In the genomic region with DNA sequence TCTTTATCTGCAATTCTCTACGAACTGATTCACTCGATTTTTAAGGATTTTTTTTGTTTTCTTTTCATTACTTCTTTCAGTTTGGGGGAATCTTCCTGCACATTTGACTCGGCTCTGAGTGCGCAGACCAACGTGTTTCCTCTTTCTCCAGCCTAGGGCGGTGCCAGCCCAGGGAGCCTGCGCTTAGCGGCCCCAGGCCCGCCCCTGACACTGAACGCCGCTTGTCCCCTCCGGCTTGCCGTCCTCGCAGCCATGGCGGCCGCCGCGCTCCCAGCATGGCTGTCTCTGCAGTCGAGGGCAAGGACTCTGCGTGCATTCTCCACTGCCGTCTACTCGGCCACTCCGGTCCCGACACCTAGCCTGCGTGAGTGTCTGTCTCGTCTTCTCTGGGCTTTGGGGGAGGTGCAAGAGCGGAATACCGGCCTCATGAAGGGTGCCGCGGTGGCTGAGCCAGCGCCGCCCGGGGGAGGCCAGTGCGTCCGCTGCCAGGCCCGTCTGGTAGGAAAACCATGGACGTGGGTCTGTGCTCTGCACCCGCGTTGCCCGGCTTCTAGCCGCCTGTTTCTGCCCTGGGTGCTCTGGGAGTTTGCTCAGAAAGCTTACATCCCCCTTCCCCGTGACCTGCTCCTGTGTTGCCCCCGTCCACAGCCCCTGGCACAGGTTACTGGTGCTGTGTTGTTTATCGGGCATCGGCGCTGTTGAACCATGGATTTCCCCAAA, we compare ENCODE assay signal across 1 cellular context.
TF ChIP-seq lines count a peak whose summit lies in the region.

TSS of gene MRPS35 (plus strand) at position 241 of the 720 bp plus-strand sequence. CDS start at position 253, 12 bp downstream.

TF ChIP-seq in GM12878, 131 proteins besides CTCF, POLR2A, EP300 and RAD21 (continued from another document):
- TF ChIP-seq RELB (IDR thresholded peaks at IDR 0.05; ENCODE audit: low read depth) (peak; percentile 99), TARDBP (IDR thresholded peaks at IDR 0.05; ENCODE audit: borderline replicate concordance) (peak; percentile 84; the same call in 1 of the 2 replicates), SPI1 (IDR thresholded peaks at IDR 0.05; ENCODE audit: borderline replicate concordance, insufficient read depth, low read depth, low read length) (no peak), SREBF1 (IDR thresholded peaks at IDR 0.05; ENCODE audit: low read length) (no peak), MEF2B (IDR thresholded peaks at IDR 0.05; ENCODE audit: partially characterized antibody, poor library complexity, severe bottlenecking) (no peak), ZNF592 (IDR thresholded peaks at IDR 0.05) (no peak), MEF2A (IDR thresholded peaks at IDR 0.05; ENCODE audit: insufficient read depth, low read depth, low read length) (0 out of 2 replicates have a peak, but pooled peaks have one; percentile 36), SMAD1 (IDR thresholded peaks at IDR 0.05; ENCODE audit: low read depth, partially characterized antibody) (peak; percentile 45), CREM (IDR thresholded peaks at IDR 0.05; ENCODE audit: low read depth) (peak; percentile 58; the same call in 1 of the 2 replicates), HDAC2 (IDR thresholded peaks at IDR 0.05) (no peak), ZBTB40 (IDR thresholded peaks at IDR 0.05; ENCODE audit: borderline replicate concordance) (no peak; the same call in 1 of the 2 replicates)
